ENCODE assay signal across 1 cellular context in the genomic region with DNA sequence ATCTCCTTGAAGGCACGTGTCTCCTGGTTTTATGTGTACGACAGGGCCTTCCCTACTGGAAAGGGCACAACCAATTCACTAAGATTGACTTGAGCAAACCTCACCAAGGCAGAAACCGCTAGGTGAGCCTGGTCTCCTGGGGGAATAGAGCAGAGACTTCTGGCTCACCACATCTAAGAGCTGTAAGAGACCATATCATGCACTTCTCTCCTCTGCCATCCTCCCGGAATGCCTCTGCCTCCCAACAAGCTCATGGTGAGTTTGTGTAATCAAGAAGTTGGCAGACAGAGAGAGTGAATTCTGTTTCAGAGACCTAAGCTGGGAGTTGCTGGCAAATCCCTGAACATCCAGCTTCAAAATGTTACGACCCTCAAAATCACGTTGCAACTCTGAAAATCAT.
TF ChIP-seq lines count a peak whose summit lies in the region.

No MANE protein-coding gene starts in this region.

TF ChIP-seq in IMR-90, 13 proteins besides CTCF, POLR2A, EP300 and RAD21 (continued from another document):
- TF ChIP-seq, protein P1, sequence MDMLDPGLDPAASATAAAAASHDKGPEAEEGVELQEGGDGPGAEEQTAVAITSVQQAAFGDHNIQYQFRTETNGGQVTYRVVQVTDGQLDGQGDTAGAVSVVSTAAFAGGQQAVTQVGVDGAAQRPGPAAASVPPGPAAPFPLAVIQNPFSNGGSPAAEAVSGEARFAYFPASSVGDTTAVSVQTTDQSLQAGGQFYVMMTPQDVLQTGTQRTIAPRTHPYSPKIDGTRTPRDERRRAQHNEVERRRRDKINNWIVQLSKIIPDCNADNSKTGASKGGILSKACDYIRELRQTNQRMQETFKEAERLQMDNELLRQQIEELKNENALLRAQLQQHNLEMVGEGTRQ (IDR thresholded peaks at IDR 0.05; ENCODE audit: low read depth, low read length): no peak
- TF ChIP-seq CEBPB (IDR thresholded peaks at IDR 0.05; ENCODE audit: low read depth, low read length) (no peak), NFE2L2 (IDR thresholded peaks at IDR 0.05; ENCODE audit: low read depth, low read length) (no peak), SMC3 (IDR thresholded peaks at IDR 0.05; ENCODE audit: low read depth, low read length) (no peak), CHD1 (IDR thresholded peaks at IDR 0.05; ENCODE audit: low read depth, low read length) (no peak), RFX5 (IDR thresholded peaks at IDR 0.05; ENCODE audit: low read depth, low read length) (no peak), MAFK (IDR thresholded peaks at IDR 0.05; ENCODE audit: low read depth, low read length) (no peak), FOS (IDR thresholded peaks at IDR 0.05; ENCODE audit: low read depth, low read length) (no peak), BHLHE40 (IDR thresholded peaks at IDR 0.05; ENCODE audit: low read depth, low read length) (no peak), RCOR1 (IDR thresholded peaks at IDR 0.05; ENCODE audit: insufficient replicate concordance, low read length) (no peak)
